In the genomic region with DNA sequence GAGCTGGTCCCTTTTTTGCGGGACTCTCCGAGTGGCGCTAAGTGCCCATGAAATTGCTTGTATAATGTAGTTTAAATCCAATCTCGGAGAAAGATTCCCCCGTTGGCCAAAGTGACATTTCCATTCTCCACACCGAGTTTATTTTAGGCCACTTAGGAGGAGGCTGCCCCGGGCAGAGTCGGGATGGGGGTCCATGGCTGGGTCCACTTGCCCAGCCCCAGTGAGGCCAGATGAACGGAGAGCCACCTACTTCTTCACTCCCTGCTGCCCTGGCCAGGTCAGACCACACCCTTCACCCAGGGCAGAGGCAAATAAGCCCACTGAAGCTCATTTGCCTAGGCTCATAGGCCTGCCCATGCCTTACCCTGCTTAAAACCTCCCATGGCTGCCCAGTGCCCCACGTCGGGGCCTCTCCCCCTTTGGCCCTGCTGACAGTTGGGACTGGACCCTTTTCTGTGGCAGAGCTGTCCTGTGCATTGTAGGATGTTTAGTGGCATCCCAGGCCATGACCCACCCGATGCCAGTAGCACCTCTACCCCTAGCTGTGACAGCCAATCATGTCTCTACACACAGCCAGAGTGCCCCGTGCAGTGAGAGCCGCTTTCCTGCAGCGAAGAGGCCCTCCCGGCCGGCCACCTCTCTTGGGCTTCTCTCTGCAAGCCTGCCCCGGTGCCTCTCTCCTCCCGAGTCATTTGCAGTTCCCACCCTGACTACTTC, we compare ENCODE assay signal across 25 cellular contexts. TPM values are rescaled to one million over a fixed set of nuclear protein-coding genes. Genes with fewer than 3 reads are reported as not detected.
DNase-seq lines count a peak whose midpoint lies in the region; ATAC-seq and TF ChIP-seq lines count a peak whose summit lies in the region.
"Had no signal": no experiment of that assay in that cellular context is flagged by ENCODE, and none has a peak within 500 bp of the region (broad histone marks: within the 10 kb centered on the region; RNA-seq: fewer than 3 reads in every experiment).

No MANE protein-coding gene starts in this region.

- H3K27ac Mint-ChIP-seq in T-helper 2 cell treated with Interferon-gamma antibody and Interleukin-4, amounts not matched to agents 5 μg/mL and 100 μg/mL, for 36 hours: no peak overlapping the region
- H3K27ac Mint-ChIP-seq: activated CD8-positive, alpha-beta T cell treated with anti-CD3 and anti-CD28 coated beads for 36 hours; naive B cell had no signal

- H3K27me3 ChIP-seq in H7 (ENCODE audit: control insufficient read depth, insufficient read depth, low read length) (no peaks in the 10 kb centered on the region), iPS-15b (ENCODE audit: control insufficient read depth, insufficient read depth, low read length) (no peaks in the 10 kb centered on the region), stomach (no peaks in the 10 kb centered on the region)
- H3K27me3 ChIP-seq: ascending aorta, heart left ventricle, right atrium auricular region had no signal

- H3K27ac ChIP-seq in stomach: no peak overlapping the region
- H3K27ac ChIP-seq: ascending aorta, heart left ventricle, right atrium auricular region had no signal

- peak overlapping the region; percentile 37 for H3K9ac ChIP-seq in iPS-15b (ENCODE audit: low read depth, low read length)

- 86 to 90% (median 87%) methylated on average over 18 to 19 of the region's 19 CpGs for WGBS in stomach, 5 donors

- H3K9me3 Mint-ChIP-seq in T-helper 2 cell treated with Interferon-gamma antibody and Interleukin-4, amounts not matched to agents 5 μg/mL and 100 μg/mL, for 36 hours: peaks cover 3% of the 10 kb centered on the region

- no peaks in the 10 kb centered on the region for H3K36me3 Mint-ChIP-seq in T-helper 2 cell treated with Interferon-gamma antibody and Interleukin-4, amounts not matched to agents 5 μg/mL and 100 μg/mL, for 36 hours (ENCODE audit: low read depth)
- H3K36me3 Mint-ChIP-seq: CD4-positive, alpha-beta memory T cell; naive B cell had no signal

- no peak for TF ChIP-seq POLR2A in stomach (IDR thresholded peaks at IDR 0.05)

- H3K36me3 ChIP-seq in H7 (replicated peaks; ENCODE audit: control insufficient read depth, insufficient read depth, low read length): no peaks in the 10 kb centered on the region
- no peaks in the 10 kb centered on the region for H3K36me3 ChIP-seq in iPS-15b (ENCODE audit: control insufficient read depth, insufficient read depth, low read length)
- H3K36me3 ChIP-seq in stomach: no peaks in the 10 kb centered on the region
- H3K36me3 ChIP-seq: ascending aorta, right atrium auricular region had no signal

- no peak overlapping the region for H3K4me3 ChIP-seq in H7 (ENCODE audit: insufficient read depth, low read depth, low read length)
- H3K4me3 ChIP-seq in iPS-15b (ENCODE audit: low read depth, low read length): no peak overlapping the region
- H3K4me3 ChIP-seq in stomach: no peak overlapping the region
- H3K4me3 ChIP-seq: ascending aorta, heart left ventricle, right atrium auricular region had no signal

- no peak for ATAC-seq in activated CD4-positive, CD25-positive, alpha-beta regulatory T cell treated with anti-CD3 and anti-CD28 coated beads, Interleukin-2, amount 50 U/mL, for 24 hours
- ATAC-seq in GM21447 (IDR thresholded peaks at IDR 0.05; ENCODE audit: unreplicated experiment) (no peak), GM19463 (IDR thresholded peaks at IDR 0.05; ENCODE audit: unreplicated experiment) (no peak)
- ATAC-seq: activated CD8-positive, alpha-beta T cell treated with anti-CD3 and anti-CD28 coated beads for 36 hours; heart left ventricle; left colon had no signal

- no peaks in the 10 kb centered on the region for H3K4me1 Mint-ChIP-seq in T-helper 2 cell treated with Interferon-gamma antibody and Interleukin-4, amounts not matched to agents 5 μg/mL and 100 μg/mL, for 36 hours (ENCODE audit: low read depth)
- H3K4me1 Mint-ChIP-seq: naive B cell had no signal

- no peaks in the 10 kb centered on the region for H3K9me3 ChIP-seq in iPS-15b (ENCODE audit: control insufficient read depth, insufficient read depth, low read length)
- H3K9me3 ChIP-seq in stomach: peaks cover 0 to 8% (median 3%) of the 10 kb centered on the region in 4 donors

- intact Hi-C loops in stomach (cut with DNase I; ENCODE audit: low total_unique reads): no loop called here

- no peak overlapping the region for H3K4me3 Mint-ChIP-seq in T-helper 2 cell treated with Interferon-gamma antibody and Interleukin-4, amounts not matched to agents 5 μg/mL and 100 μg/mL, for 36 hours
- H3K4me3 Mint-ChIP-seq: activated CD8-positive, alpha-beta T cell treated with anti-CD3 and anti-CD28 coated beads for 36 hours; CD4-positive, alpha-beta memory T cell; naive B cell had no signal

- TF ChIP-seq CTCF in stomach (IDR thresholded peaks at IDR 0.05): no peak

- peak; percentile 16 for DNase-seq in activated CD4-positive, CD25-positive, alpha-beta regulatory T cell treated with anti-CD3 and anti-CD28 coated beads, Interleukin-2, amount 50 U/mL, for 72 hours
- DNase-seq in H7: peak; percentile 34
- peak; percentile 24 for DNase-seq in stomach
- no peak for DNase-seq in T-helper 2 cell treated with Interferon-gamma antibody and Interleukin-4, amounts not matched to agents 5 μg/mL and 100 μg/mL, for 36 hours (ENCODE audit: low spot score)
- DNase-seq: 8988T; activated CD4-positive, CD25-positive, alpha-beta regulatory T cell; activated CD8-positive, alpha-beta T cell treated with anti-CD3 and anti-CD28 coated beads for 36 hours; activated naive CD4-positive, alpha-beta T cell treated with anti-CD3 and anti-CD28 coated beads, Interleukin-2, amount 50 U/mL, for 16 hours; caudate nucleus; CD4-positive, alpha-beta memory T cell; DMS 273 treated with DMSO at 0.1 percent for 48 hours; IMR-90; left colon; naive B cell; NCI-H1092; NCI-H187; stimulated activated CD4-positive, alpha-beta T cell treated with anti-CD3 and anti-CD28 coated beads, Interleukin-4, amount 100 ng/mL, for 4 hours; stimulated activated naive CD4-positive, alpha-beta T cell had no signal

- no peak for TF ChIP-seq EP300 in stomach (IDR thresholded peaks at IDR 0.05)

- H3K27me3 Mint-ChIP-seq in T-helper 2 cell treated with Interferon-gamma antibody and Interleukin-4, amounts not matched to agents 5 μg/mL and 100 μg/mL, for 36 hours (ENCODE audit: low read depth): no peaks in the 10 kb centered on the region
- H3K27me3 Mint-ChIP-seq: activated CD8-positive, alpha-beta T cell treated with anti-CD3 and anti-CD28 coated beads for 36 hours; CD4-positive, alpha-beta memory T cell; naive B cell had no signal

- H3K4me1 ChIP-seq in iPS-15b (ENCODE audit: control insufficient read depth, insufficient read depth, low read length) (no peaks in the 10 kb centered on the region), stomach (peaks cover 0 to 10% (median 7%) of the 10 kb centered on the region in 4 donors)
- H3K4me1 ChIP-seq: ascending aorta had no signal

RNA-seq across cellular contexts. Expression of a gene that starts 51.3 kb away (rescaled TPM):
- total RNA-seq in H7 (2014; rRNA removed; shearing (Covaris generic)): 2.5 and 3.7 TPM in 2 replicates
- total RNA-seq in stomach: 10 to 100 TPM in 1 of 5 donors, 1 to 10 TPM in 4; 1.7 to 19.7 (median 5.4) TPM
- polyA plus RNA-seq in stomach: 1 to 10 TPM; 3.1 to 5.4 (median 3.7) TPM
